ENCODE assay signal across 8 cellular contexts in the genomic region with DNA sequence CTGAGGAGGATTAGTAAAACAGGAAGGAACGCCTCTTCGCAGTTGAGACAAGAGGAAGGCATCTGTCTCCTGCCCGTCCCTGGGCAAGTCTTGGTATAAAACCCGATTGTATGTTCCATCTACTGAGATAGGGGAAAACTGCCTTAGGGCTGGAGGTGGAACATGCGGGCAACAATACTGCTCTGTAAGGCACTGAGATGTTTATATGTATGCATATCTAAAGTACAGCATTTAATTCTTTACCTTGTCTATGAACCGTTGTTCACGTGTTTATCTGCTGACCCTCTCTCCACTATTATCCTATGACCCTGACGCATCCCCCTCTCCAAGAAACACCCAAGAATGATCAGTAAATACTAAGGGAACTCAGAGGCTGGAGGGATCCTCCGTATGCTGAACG. TPM values are rescaled to one million over a fixed set of nuclear protein-coding genes. Genes with fewer than 3 reads are reported as not detected.
DNase-seq lines count a peak whose midpoint lies in the region; ATAC-seq and TF ChIP-seq lines count a peak whose summit lies in the region.

No MANE protein-coding gene starts in this region.

- peaks cover 24% of the 10 kb centered on the region for H3K4me1 Mint-ChIP-seq in activated CD4-positive, alpha-beta T cell treated with anti-CD3 and anti-CD28 coated beads for 36 hours

- H3K27me3 Mint-ChIP-seq in activated CD4-positive, alpha-beta T cell treated with anti-CD3 and anti-CD28 coated beads for 36 hours = no peaks in the 10 kb centered on the region

- POLR2A ChIA-PET in activated CD4-positive, alpha-beta T cell treated with anti-CD3 and anti-CD28 coated beads for 36 hours (lab: Charles Lee) = interaction anchor here (0.8 to 1.2 kb wide), 3 partner anchors 31 to 48 kb away, joined by 3 to 10 read pairs (median 3); a partner anchor contains a TSS

- CTCF ChIA-PET in activated CD4-positive, alpha-beta T cell treated with anti-CD3 and anti-CD28 coated beads for 36 hours (lab: Charles Lee) = interaction anchor here (0.7 to 2.2 kb wide), 3 partner anchors 8 to 53 kb away, joined by 4 to 10 read pairs (median 4); a partner anchor contains a TSS

- ATAC-seq in activated CD4-positive, alpha-beta T cell treated with anti-CD3 and anti-CD28 coated beads for 36 hours = no peak
- ATAC-seq in HG03196 (IDR thresholded peaks at IDR 0.05; ENCODE audit: unreplicated experiment) (no peak), HG02642 (IDR thresholded peaks at IDR 0.05; ENCODE audit: poor library complexity, unreplicated experiment) (no peak)

- H3K36me3 Mint-ChIP-seq in activated CD4-positive, alpha-beta T cell treated with anti-CD3 and anti-CD28 coated beads for 36 hours (ENCODE audit: low read depth) = peaks cover 29% of the 10 kb centered on the region

- intact Hi-C loops in activated CD4-positive, alpha-beta T cell treated with anti-CD3 and anti-CD28 coated beads for 36 hours (cut with DNase I, micrococcal nuclease) = loop anchor here (1.0 to 5.0 kb wide), 10 partner anchors 22 to 711 kb away; a partner anchor contains a TSS

- peaks cover 48% of the 10 kb centered on the region for H3K36me3 ChIP-seq in WERI-Rb-1

- H3K27ac ChIP-seq in WERI-Rb-1 (peak overlapping the region; percentile 92), substantia nigra (ENCODE audit: low read depth, low read length, poor library complexity, severe bottlenecking) (peak overlapping the region; percentile 81)

- H3K9me3 ChIP-seq in WERI-Rb-1 (ENCODE audit: severe bottlenecking) (no peaks in the 10 kb centered on the region), iPS-18c (ENCODE audit: control insufficient read depth, insufficient read depth, low read length) (peaks cover 3% of the 10 kb centered on the region)

- H3K4me3 ChIP-seq in WERI-Rb-1 (ENCODE audit: low read depth, low read length) = peak overlapping the region; percentile 100
- peak overlapping the region; percentile 40; the same call in 1 of the 2 replicates for H3K4me3 ChIP-seq in iPS-18c (ENCODE audit: insufficient read depth, low read depth, low read length)

- no peak for DNase-seq in activated CD4-positive, alpha-beta T cell treated with anti-CD3 and anti-CD28 coated beads for 36 hours
- DNase-seq in activated CD4-positive, alpha-beta T cell treated with anti-CD3 and anti-CD28 coated beads for 1 hour = no peak
- DNase-seq in WERI-Rb-1 (no peak), substantia nigra (lab: John Stamatoyannopoulos, UW) (no peak), NCI-H2081 (lab: John Stamatoyannopoulos, UW) (no peak)

- no peaks in the 10 kb centered on the region for H3K27me3 ChIP-seq in WERI-Rb-1 (ENCODE audit: insufficient read depth, low read depth, severe bottlenecking)

- TF ChIP-seq CTCF in WERI-Rb-1 (IDR thresholded peaks at IDR 0.05; ENCODE audit: low read depth, low read length) = no peak

- H3K4me3 Mint-ChIP-seq in activated CD4-positive, alpha-beta T cell treated with anti-CD3 and anti-CD28 coated beads for 36 hours = peak overlapping the region; percentile 95

- H3K9me3 Mint-ChIP-seq in activated CD4-positive, alpha-beta T cell treated with anti-CD3 and anti-CD28 coated beads for 36 hours (ENCODE audit: low read depth) = no peaks in the 10 kb centered on the region

- peak overlapping the region; percentile 92 for H3K27ac Mint-ChIP-seq in activated CD4-positive, alpha-beta T cell treated with anti-CD3 and anti-CD28 coated beads for 36 hours

RNA-seq across cellular contexts. Expression of a gene that starts 0.7 kb away (rescaled TPM):
- total RNA-seq in activated CD4-positive, alpha-beta T cell treated with anti-CD3 and anti-CD28 coated beads for 36 hours = 100 to 1,000 TPM in 1 of 2 experiments, 10 to 100 TPM in 1; 99.4 to 126 TPM

RNA-seq across cellular contexts. Expression of a gene that starts 18.8 kb away (rescaled TPM):
- total RNA-seq in activated CD4-positive, alpha-beta T cell treated with anti-CD3 and anti-CD28 coated beads for 36 hours = under 1 TPM; 0.72 to 0.94 TPM

RNA-seq across cellular contexts. Expression of a gene that starts 34.5 kb away (rescaled TPM):
- total RNA-seq in activated CD4-positive, alpha-beta T cell treated with anti-CD3 and anti-CD28 coated beads for 36 hours = 100 to 1,000 TPM; 157 to 165 TPM

RNA-seq across cellular contexts. Expression of a gene that starts 35.0 kb away (rescaled TPM):
- total RNA-seq in activated CD4-positive, alpha-beta T cell treated with anti-CD3 and anti-CD28 coated beads for 36 hours = not detected

RNA-seq across cellular contexts. Expression of a gene that starts 44.2 kb away (rescaled TPM):
- 1,000 to 10,000 TPM; 3,146 to 3,331 TPM for total RNA-seq in activated CD4-positive, alpha-beta T cell treated with anti-CD3 and anti-CD28 coated beads for 36 hours
